14 cellular contexts compared by ENCODE assay signal in the genomic region with DNA sequence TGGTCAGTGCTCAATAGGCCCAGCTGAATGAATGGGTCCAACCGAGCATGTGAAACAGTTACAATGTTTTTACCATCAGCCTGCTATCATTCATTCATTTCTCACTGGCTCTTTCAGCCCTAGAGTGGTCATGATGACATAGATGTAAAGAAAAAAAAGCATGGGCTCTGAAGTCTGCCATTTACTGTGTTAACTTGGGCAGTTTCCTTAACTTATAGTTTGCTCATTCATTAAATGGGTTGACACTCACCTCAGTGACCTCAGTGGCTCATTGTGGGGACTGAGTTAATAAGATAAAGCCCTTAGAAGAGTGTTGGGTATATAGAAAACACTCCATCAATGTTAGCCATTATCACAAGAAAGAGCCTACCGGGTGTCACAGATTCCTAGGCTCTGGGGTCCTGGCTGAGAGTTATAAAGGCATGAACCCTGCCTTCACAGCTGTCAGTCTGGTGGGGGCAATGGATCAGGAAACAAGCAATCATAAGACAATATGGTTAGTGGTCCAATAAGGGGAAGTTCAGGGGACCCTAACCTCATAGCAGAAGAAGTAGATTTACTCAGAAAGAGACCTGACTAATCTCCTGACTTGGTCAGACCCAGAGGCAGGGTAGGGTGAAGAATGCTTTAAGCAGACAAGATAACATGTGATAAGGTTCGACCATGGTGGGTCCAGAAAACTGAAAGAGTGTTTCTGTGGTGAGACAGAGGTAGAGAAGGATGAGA. TPM values are rescaled to one million over a fixed set of nuclear protein-coding genes. Genes with fewer than 3 reads are reported as not detected.
DNase-seq lines count a peak whose midpoint lies in the region; ATAC-seq lines count a peak whose summit lies in the region.
"Had no signal": no experiment of that assay in that cellular context is flagged by ENCODE, and none has a peak within 500 bp of the region (broad histone marks: within the 10 kb centered on the region; RNA-seq: fewer than 3 reads in every experiment).

No MANE protein-coding gene starts in this region.

- intact Hi-C loops in activated CD4-positive, alpha-beta T cell treated with anti-CD3 and anti-CD28 coated beads for 36 hours (cut with DNase I, micrococcal nuclease), result no loop called here

- ATAC-seq in activated CD4-positive, alpha-beta T cell treated with anti-CD3 and anti-CD28 coated beads for 36 hours, result peak; percentile 36
- ATAC-seq in HG02798 (IDR thresholded peaks at IDR 0.05; ENCODE audit: poor library complexity, unreplicated experiment), result peak; percentile 46
- peak; percentile 64 for ATAC-seq in HG03565 (IDR thresholded peaks at IDR 0.05; ENCODE audit: unreplicated experiment)
- peak; percentile 83 for ATAC-seq in stimulated activated memory B cell treated with anti-CD40 and anti-IgM and Interleukin-4, amounts not matched to agents 10 μg/mL and 1 μg/mL and 100 μg/mL, for 72 hours

- CTCF ChIA-PET in activated CD4-positive, alpha-beta T cell treated with anti-CD3 and anti-CD28 coated beads for 36 hours (lab: Charles Lee), result interaction anchor here (0.6 kb wide), 1 partner anchor 12 kb away, joined by 4 read pairs; no protein-coding TSS in a partner anchor

- peaks cover 23% of the 10 kb centered on the region for H3K27me3 Mint-ChIP-seq in activated CD4-positive, alpha-beta T cell treated with anti-CD3 and anti-CD28 coated beads for 36 hours
- no peaks in the 10 kb centered on the region for H3K27me3 Mint-ChIP-seq in stimulated activated memory B cell treated with anti-CD40 and anti-IgM and Interleukin-4, amounts not matched to agents 10 μg/mL and 1 μg/mL and 100 μg/mL, for 72 hours
- H3K27me3 Mint-ChIP-seq in immature natural killer cell (ENCODE audit: low read depth in 3 of 3), result peaks cover 0 to 8% (median 5%) of the 10 kb centered on the region in 3 donors

- H3K4me3 Mint-ChIP-seq in activated CD4-positive, alpha-beta T cell treated with anti-CD3 and anti-CD28 coated beads for 36 hours, result no peak overlapping the region
- peak overlapping the region; percentile 28 for H3K4me3 Mint-ChIP-seq in stimulated activated memory B cell treated with anti-CD40 and anti-IgM and Interleukin-4, amounts not matched to agents 10 μg/mL and 1 μg/mL and 100 μg/mL, for 72 hours
- H3K4me3 Mint-ChIP-seq in immature natural killer cell, result no peak overlapping the region
- H3K4me3 Mint-ChIP-seq: activated naive CD8-positive, alpha-beta T cell; CD8-positive, alpha-beta memory T cell had no signal

- no peaks in the 10 kb centered on the region for H3K4me1 Mint-ChIP-seq in activated CD4-positive, alpha-beta T cell treated with anti-CD3 and anti-CD28 coated beads for 36 hours
- peaks cover 52% of the 10 kb centered on the region for H3K4me1 Mint-ChIP-seq in stimulated activated memory B cell treated with anti-CD40 and anti-IgM and Interleukin-4, amounts not matched to agents 10 μg/mL and 1 μg/mL and 100 μg/mL, for 72 hours
- H3K4me1 Mint-ChIP-seq in immature natural killer cell, result no peaks in the 10 kb centered on the region
- H3K4me1 Mint-ChIP-seq: CD8-positive, alpha-beta memory T cell had no signal

- H3K9me3 Mint-ChIP-seq in activated CD4-positive, alpha-beta T cell treated with anti-CD3 and anti-CD28 coated beads for 36 hours (ENCODE audit: low read depth), result no peaks in the 10 kb centered on the region
- H3K9me3 Mint-ChIP-seq in stimulated activated memory B cell treated with anti-CD40 and anti-IgM and Interleukin-4, amounts not matched to agents 10 μg/mL and 1 μg/mL and 100 μg/mL, for 72 hours, result no peaks in the 10 kb centered on the region
- no peaks in the 10 kb centered on the region for H3K9me3 Mint-ChIP-seq in immature natural killer cell
- H3K9me3 Mint-ChIP-seq: CD8-positive, alpha-beta memory T cell had no signal

- POLR2A ChIA-PET in activated CD4-positive, alpha-beta T cell treated with anti-CD3 and anti-CD28 coated beads for 36 hours (lab: Charles Lee), result no interaction called here

- no peak overlapping the region for H3K27ac Mint-ChIP-seq in activated CD4-positive, alpha-beta T cell treated with anti-CD3 and anti-CD28 coated beads for 36 hours
- peak overlapping the region; percentile 62 for H3K27ac Mint-ChIP-seq in stimulated activated memory B cell treated with anti-CD40 and anti-IgM and Interleukin-4, amounts not matched to agents 10 μg/mL and 1 μg/mL and 100 μg/mL, for 72 hours
- no peak overlapping the region for H3K27ac Mint-ChIP-seq in immature natural killer cell
- H3K27ac Mint-ChIP-seq: activated naive CD8-positive, alpha-beta T cell; CD8-positive, alpha-beta memory T cell had no signal

- DNase-seq in activated CD4-positive, alpha-beta T cell treated with anti-CD3 and anti-CD28 coated beads for 36 hours, result no peak
- DNase-seq in activated CD4-positive, alpha-beta T cell treated with anti-CD3 and anti-CD28 coated beads, Interleukin-2, amount 50 U/mL, for 4 hours, result no peak
- no peak for DNase-seq in immature natural killer cell
- no peak for DNase-seq in HK-2 (ENCODE audit: unreplicated experiment)
- no peak for DNase-seq in activated CD8-positive, alpha-beta memory T cell treated with anti-CD3 and anti-CD28 coated beads, Interleukin-2, amount 50 U/mL, for 4 hours
- DNase-seq: CD8-positive, alpha-beta memory T cell; central memory CD4-positive, alpha-beta T cell; EL; islet precursor cell; substantia nigra had no signal

- H3K36me3 Mint-ChIP-seq in activated CD4-positive, alpha-beta T cell treated with anti-CD3 and anti-CD28 coated beads for 36 hours (ENCODE audit: low read depth), result no peaks in the 10 kb centered on the region
- H3K36me3 Mint-ChIP-seq in stimulated activated memory B cell treated with anti-CD40 and anti-IgM and Interleukin-4, amounts not matched to agents 10 μg/mL and 1 μg/mL and 100 μg/mL, for 72 hours, result no peaks in the 10 kb centered on the region
- H3K36me3 Mint-ChIP-seq in immature natural killer cell, result no peaks in the 10 kb centered on the region
- H3K36me3 Mint-ChIP-seq: activated naive CD8-positive, alpha-beta T cell; CD8-positive, alpha-beta memory T cell had no signal

RNA-seq across cellular contexts. Expression of gene GPAM, which starts 29.7 kb away (rescaled TPM):
- 1 to 10 TPM; 5.7 to 7.5 TPM for total RNA-seq in activated CD4-positive, alpha-beta T cell treated with anti-CD3 and anti-CD28 coated beads for 36 hours
- polyA plus RNA-seq in immature natural killer cell, result 1 to 10 TPM in 1 of 3 donors, under 1 TPM in 1, not detected in 1; 0.97 to 2.0 TPM
